In the genomic region with DNA sequence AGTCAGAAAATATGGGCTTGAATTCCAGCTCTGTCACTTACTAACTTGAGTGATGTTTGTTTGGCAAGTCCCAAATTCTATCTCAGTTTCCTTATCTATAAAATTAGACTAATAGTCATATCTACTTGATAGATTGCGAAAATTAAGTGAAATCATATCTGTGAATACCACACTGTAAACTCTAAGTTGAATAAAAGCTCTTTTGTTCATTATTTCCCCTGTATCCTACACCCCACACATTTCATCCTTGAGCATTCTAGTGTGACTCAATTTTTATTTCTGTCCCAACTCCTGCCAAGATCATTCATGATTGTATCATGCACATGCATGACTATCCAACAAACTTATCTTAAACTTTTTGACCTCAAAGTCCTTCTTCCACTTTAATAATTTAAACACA, we compare ENCODE assay signal across 29 cellular contexts. TPM values are rescaled to one million over a fixed set of nuclear protein-coding genes. Genes with fewer than 3 reads are reported as not detected.
DNase-seq lines count a peak whose midpoint lies in the region; ATAC-seq and TF ChIP-seq lines count a peak whose summit lies in the region.
"Had no signal": no experiment of that assay in that cellular context is flagged by ENCODE, and none has a peak within 500 bp of the region (broad histone marks: within the 10 kb centered on the region; RNA-seq: fewer than 3 reads in every experiment).

No MANE protein-coding gene starts in this region.

- no peaks in the 10 kb centered on the region for H3K27me3 ChIP-seq in esophagus muscularis mucosa
- H3K27me3 ChIP-seq: hepatocyte, right atrium auricular region, tibial nerve had no signal

- intact Hi-C loops in esophagus muscularis mucosa (cut with DNase I): no loop called here

- H3K9me3 ChIP-seq in esophagus muscularis mucosa: no peaks in the 10 kb centered on the region
- H3K9me3 ChIP-seq: right atrium auricular region, tibial nerve had no signal

- ATAC-seq in GM19397 (IDR thresholded peaks at IDR 0.05; ENCODE audit: unreplicated experiment) (peak; percentile 27), HG03159 (IDR thresholded peaks at IDR 0.05; ENCODE audit: unreplicated experiment) (peak; percentile 17)
- ATAC-seq: activated T-helper 17 cell treated with anti-CD3 and anti-CD28 coated beads, Interleukin-2, amount 50 U/mL, for 72 hours; GM23338; K562; left colon had no signal

- WGBS in esophagus muscularis mucosa: 96% methylated on average over 1 of the region's 1 CpG

- no peak overlapping the region for H3K4me3 ChIP-seq in esophagus muscularis mucosa
- H3K4me3 ChIP-seq: GM23338, hepatocyte, K562, right atrium auricular region, SK-N-MC, tibial nerve had no signal

- no peak overlapping the region for H3K4me3 Mint-ChIP-seq in T-helper 2 cell treated with Interferon-gamma antibody and Interleukin-4, amounts not matched to agents 5 μg/mL and 100 μg/mL, for 36 hours
- H3K4me3 Mint-ChIP-seq: activated CD4-positive, alpha-beta memory T cell treated with anti-CD3 and anti-CD28 coated beads, Interleukin-2, amount 10 ng/mL, durations not matched to agents 7 days and 5 days; activated naive CD4-positive, alpha-beta T cell treated with anti-CD3 and anti-CD28 coated beads, Interleukin-2, amount 50 U/mL, for 24 hours; activated T-helper 17 cell treated with anti-CD3 and anti-CD28 coated beads, Interleukin-2, amount 50 U/mL, for 72 hours; CD4-positive, CD25-positive, alpha-beta regulatory T cell; GM23338; neural crest cell; T-helper 1 cell treated with Interleukin-12 subunit alpha and Interleukin-12 subunit beta and Interleukin-4 antibody, amounts not matched to agents 30 μg/mL and 1 μg/mL, for 36 hours had no signal

- no peak for TF ChIP-seq EP300 in esophagus muscularis mucosa (IDR thresholded peaks at IDR 0.05)

- H3K36me3 Mint-ChIP-seq in T-helper 2 cell treated with Interferon-gamma antibody and Interleukin-4, amounts not matched to agents 5 μg/mL and 100 μg/mL, for 36 hours (ENCODE audit: low read depth): peaks cover 2% of the 10 kb centered on the region

- DNase-seq in COLO829 (ENCODE audit: low spot score) (peak; percentile 68), RPMI7951 (ENCODE audit: low read depth) (peak; percentile 1), esophagus muscularis mucosa (ENCODE audit: extremely low spot score) (no peak), DMS79 treated with DMSO at 0.1 percent for 48 hours (lab: John Stamatoyannopoulos, UW) (no peak), AG20443 (ENCODE audit: low spot score) (no peak)
- no peak for DNase-seq in T-helper 2 cell treated with Interferon-gamma antibody and Interleukin-4, amounts not matched to agents 5 μg/mL and 100 μg/mL, for 36 hours (ENCODE audit: low spot score)
- DNase-seq: 8988T; activated CD4-positive, alpha-beta memory T cell treated with anti-CD3 and anti-CD28 coated beads, Interleukin-2, amount 10 ng/mL, durations not matched to agents 7 days and 5 days; activated CD4-positive, alpha-beta T cell treated with anti-CD3 and anti-CD28 coated beads for 1 hour; activated CD8-positive, alpha-beta memory T cell treated with anti-CD3 and anti-CD28 coated beads, Interleukin-2, amount 50 U/mL, for 48 hours; CD4-positive, CD25-positive, alpha-beta regulatory T cell; cortex of kidney; left colon; NCI-H1105; NCI-H2029; NCI-H345; NCI-H774 had no signal

- H3K27me3 Mint-ChIP-seq in T-helper 2 cell treated with Interferon-gamma antibody and Interleukin-4, amounts not matched to agents 5 μg/mL and 100 μg/mL, for 36 hours (ENCODE audit: low read depth): no peaks in the 10 kb centered on the region
- H3K27me3 Mint-ChIP-seq: activated CD4-positive, alpha-beta memory T cell treated with anti-CD3 and anti-CD28 coated beads, Interleukin-2, amount 10 ng/mL, durations not matched to agents 7 days and 5 days; activated naive CD4-positive, alpha-beta T cell treated with anti-CD3 and anti-CD28 coated beads, Interleukin-2, amount 50 U/mL, for 24 hours; activated T-helper 17 cell treated with anti-CD3 and anti-CD28 coated beads, Interleukin-2, amount 50 U/mL, for 72 hours; CD4-positive, CD25-positive, alpha-beta regulatory T cell had no signal

- H3K27ac Mint-ChIP-seq in T-helper 2 cell treated with Interferon-gamma antibody and Interleukin-4, amounts not matched to agents 5 μg/mL and 100 μg/mL, for 36 hours: no peak overlapping the region
- H3K27ac Mint-ChIP-seq: activated CD4-positive, alpha-beta memory T cell treated with anti-CD3 and anti-CD28 coated beads, Interleukin-2, amount 10 ng/mL, durations not matched to agents 7 days and 5 days; activated naive CD4-positive, alpha-beta T cell treated with anti-CD3 and anti-CD28 coated beads, Interleukin-2, amount 50 U/mL, for 24 hours; activated T-helper 17 cell treated with anti-CD3 and anti-CD28 coated beads, Interleukin-2, amount 50 U/mL, for 72 hours; CD4-positive, CD25-positive, alpha-beta regulatory T cell; GM23338; T-helper 1 cell treated with Interleukin-12 subunit alpha and Interleukin-12 subunit beta and Interleukin-4 antibody, amounts not matched to agents 30 μg/mL and 1 μg/mL, for 36 hours had no signal

- no peak for TF ChIP-seq CTCF in esophagus muscularis mucosa (IDR thresholded peaks at IDR 0.05)

- H3K4me1 ChIP-seq in esophagus muscularis mucosa: peaks cover 0 to 4% (median 0%) of the 10 kb centered on the region in 4 donors
- H3K4me1 ChIP-seq: right atrium auricular region, tibial nerve had no signal

- no peak for TF ChIP-seq POLR2A in esophagus muscularis mucosa (IDR thresholded peaks at IDR 0.05; ENCODE audit: low read depth)

- no peaks in the 10 kb centered on the region for H3K9me3 Mint-ChIP-seq in T-helper 2 cell treated with Interferon-gamma antibody and Interleukin-4, amounts not matched to agents 5 μg/mL and 100 μg/mL, for 36 hours
- H3K9me3 Mint-ChIP-seq: activated CD4-positive, alpha-beta memory T cell treated with anti-CD3 and anti-CD28 coated beads, Interleukin-2, amount 10 ng/mL, durations not matched to agents 7 days and 5 days; activated naive CD4-positive, alpha-beta T cell treated with anti-CD3 and anti-CD28 coated beads, Interleukin-2, amount 50 U/mL, for 24 hours; GM23338; neural crest cell; T-helper 1 cell treated with Interleukin-12 subunit alpha and Interleukin-12 subunit beta and Interleukin-4 antibody, amounts not matched to agents 30 μg/mL and 1 μg/mL, for 36 hours had no signal

- no peak overlapping the region for H3K27ac ChIP-seq in esophagus muscularis mucosa (replicated peaks in 1 of 4)
- H3K27ac ChIP-seq: hepatocyte, right atrium auricular region, SK-N-MC, tibial nerve had no signal

- H3K36me3 ChIP-seq in esophagus muscularis mucosa: no peaks in the 10 kb centered on the region
- H3K36me3 ChIP-seq: right atrium auricular region had no signal

- H3K4me1 Mint-ChIP-seq in T-helper 2 cell treated with Interferon-gamma antibody and Interleukin-4, amounts not matched to agents 5 μg/mL and 100 μg/mL, for 36 hours (ENCODE audit: low read depth): peaks cover 2% of the 10 kb centered on the region
- H3K4me1 Mint-ChIP-seq: activated CD4-positive, alpha-beta memory T cell treated with anti-CD3 and anti-CD28 coated beads, Interleukin-2, amount 10 ng/mL, durations not matched to agents 7 days and 5 days; activated naive CD4-positive, alpha-beta T cell treated with anti-CD3 and anti-CD28 coated beads, Interleukin-2, amount 50 U/mL, for 24 hours; activated T-helper 17 cell treated with anti-CD3 and anti-CD28 coated beads, Interleukin-2, amount 50 U/mL, for 72 hours; neural crest cell had no signal

RNA-seq across cellular contexts. Expression of a gene that starts 57.5 kb away (rescaled TPM):
- total RNA-seq in RPMI7951 (2014; rRNA removed; shearing (Covaris generic)): 88.0 and 102 TPM in 2 replicates
- under 1 TPM in 1 of 4 donors, not detected in 3; 0.52 TPM for total RNA-seq in esophagus muscularis mucosa

Comparison
In these comparisons a context has a peak if more than half of its experiments do, and no peak if none do; other contexts are left out.
1. DNase-seq: peak in COLO829 (single experiment) and RPMI7951 (single experiment); none in esophagus muscularis mucosa (single experiment), T-helper 2 cell treated with Interferon-gamma antibody and Interleukin-4, amounts not matched to agents 5 μg/mL and 100 μg/mL, for 36 hours (single experiment), DMS79 treated with DMSO at 0.1 percent for 48 hours (single experiment) and AG20443 (single experiment).
2. RNA of a gene that starts 57.5 kb away (total RNA-seq): 88.0 to 102 TPM in RPMI7951; 0.52 TPM in esophagus muscularis mucosa; every median in the first group is over 10 times any median in the second.